8 cellular contexts compared by ENCODE assay signal in the genomic region with DNA sequence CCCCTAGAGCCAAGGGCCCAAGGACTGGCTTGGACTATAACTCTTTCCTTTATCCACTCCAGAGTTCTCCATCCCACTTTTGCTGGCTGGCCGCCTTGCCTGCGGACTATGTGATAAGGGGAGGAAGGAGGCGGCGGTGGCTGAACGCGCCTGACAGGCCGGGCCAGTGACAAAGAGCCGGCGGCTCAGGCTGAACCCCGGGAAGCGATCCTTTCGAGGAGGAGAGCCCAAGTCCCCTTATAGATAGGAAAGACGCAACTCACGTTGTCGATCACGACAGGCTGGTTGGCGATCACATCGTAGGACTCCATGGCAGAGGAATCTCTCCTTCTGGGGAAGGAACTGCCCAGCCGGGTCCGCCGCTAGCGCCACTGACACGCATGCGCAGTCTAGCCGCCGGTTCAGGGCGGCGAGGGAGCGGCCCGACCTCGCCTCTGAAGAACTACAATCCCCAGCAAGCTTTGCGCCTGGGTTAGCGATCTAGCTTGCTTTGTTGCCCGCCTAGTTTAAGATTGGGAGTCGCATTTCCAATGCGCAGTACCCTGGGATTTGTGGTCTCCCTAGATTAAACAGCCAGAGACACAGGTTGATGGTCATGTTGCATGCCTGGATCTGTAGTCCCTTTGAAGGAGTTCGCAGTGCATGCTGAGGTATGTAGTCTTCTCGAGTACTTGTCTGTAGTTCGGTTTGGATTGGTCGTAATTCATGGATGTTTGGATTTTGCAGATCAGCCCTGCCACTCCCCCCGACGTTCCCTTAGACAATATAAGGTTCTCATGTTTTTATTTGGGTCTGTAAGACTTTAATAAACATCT. TPM values are rescaled to one million over a fixed set of nuclear protein-coding genes. Genes with fewer than 3 reads are reported as not detected.
DNase-seq lines count a peak whose midpoint lies in the region; ATAC-seq and TF ChIP-seq lines count a peak whose summit lies in the region.

A gene (minus strand): TSS at position 376 of the 815 bp plus-strand sequence. CDS start 65 bp downstream, at position 311.

- peak; percentile 99 for DNase-seq in ELR (ENCODE audit: low read depth)
- peak; percentile 92 for DNase-seq in H7
- DNase-seq in M059J (ENCODE audit: low read depth), result peak; percentile 100
- DNase-seq in activated T-helper 9 cell treated with anti-CD3 and anti-CD28 coated beads, Interleukin-2, amount 50 U/mL, for 16 hours (ENCODE audit: low read depth), result peak; percentile 91
- DNase-seq in fibroblast of peridontal ligament (ENCODE audit: extremely low read depth), result peak; percentile 99
- peak; percentile 91 to 100 (median 94) for DNase-seq in naive thymus-derived CD8-positive, alpha-beta T cell
- DNase-seq in stimulated activated naive CD4-positive, alpha-beta T cell (lab: John Stamatoyannopoulos, UW), result peak; percentile 93 to 100 (median 98)

- H3K4me3 Mint-ChIP-seq in naive thymus-derived CD8-positive, alpha-beta T cell, result no peak within 1 kb of the TSS

- H3K27me3 ChIP-seq in H7 (ENCODE audit: control insufficient read depth, insufficient read depth, low read length), result peaks cover 4% of the 10 kb centered on the region; the same call in 1 of the 2 replicates

- peaks cover 0 to 22% (median 0%) of the 10 kb centered on the region in 3 donors for H3K36me3 Mint-ChIP-seq in naive thymus-derived CD8-positive, alpha-beta T cell

- peak within 1 kb of the TSS; percentile 90 for H3K4me3 ChIP-seq in H7 (ENCODE audit: insufficient read depth, low read depth, low read length)

- POLR2A ChIA-PET in naive thymus-derived CD8-positive, alpha-beta T cell (lab: Charles Lee), result interaction anchor here (0.5 to 3.9 kb wide), 14 partner anchors 42 to 352 kb away, joined by 3 to 43 read pairs (median 4); a partner anchor contains a TSS

- peak within 1 kb of the TSS in 4 of 10 donors; percentile 63 to 93 (median 88) for H3K27ac Mint-ChIP-seq in naive thymus-derived CD8-positive, alpha-beta T cell

- ATAC-seq in naive thymus-derived CD8-positive, alpha-beta T cell, result peak; percentile 62 to 64

- no peaks in the 10 kb centered on the region for H3K27me3 Mint-ChIP-seq in naive thymus-derived CD8-positive, alpha-beta T cell

- peak; percentile 77 for TF ChIP-seq POLR2A in Raji (IDR thresholded peaks at IDR 0.05; ENCODE audit: insufficient read depth, low read depth, low read length)

- no peaks in the 10 kb centered on the region for H3K36me3 ChIP-seq in H7 (replicated peaks; ENCODE audit: control insufficient read depth, insufficient read depth, low read length)

- no peaks in the 10 kb centered on the region for H3K9me3 Mint-ChIP-seq in naive thymus-derived CD8-positive, alpha-beta T cell

- peaks cover 22 to 45% (median 43%) of the 10 kb centered on the region in 4 donors for H3K4me1 Mint-ChIP-seq in naive thymus-derived CD8-positive, alpha-beta T cell

RNA-seq across cellular contexts. Expression of the gene that starts here (rescaled TPM):
- total RNA-seq in H7 (2014; rRNA removed; shearing (Covaris generic)), result 144 and 180 TPM in 2 replicates
- 120 and 173 TPM in 2 replicates for total RNA-seq in M059J (2014; rRNA removed; shearing (Covaris generic))
- total RNA-seq in naive thymus-derived CD8-positive, alpha-beta T cell, result 10 to 100 TPM; 50.7 to 57.4 TPM
- polyA plus RNA-seq in naive thymus-derived CD8-positive, alpha-beta T cell, result 10 to 100 TPM; 45.9 to 60.7 (median 55.4) TPM

Comparison
In these comparisons a context has a peak if more than half of its experiments do, and no peak if none do; other contexts are left out.
1. Peak in every context shown above with its lines: DNase-seq, ATAC-seq and H3K4me3 ChIP-seq.